ENCODE assay signal across 16 cellular contexts in genomic region chr7:39650676-39651075, GRCh38. TPM values are rescaled to one million over a fixed set of nuclear protein-coding genes. Genes with fewer than 3 reads are reported as not detected.
DNase-seq lines count a peak whose midpoint lies in the region; ATAC-seq and TF ChIP-seq lines count a peak whose summit lies in the region.
"Had no signal": no experiment of that assay in that cellular context is flagged by ENCODE, and none has a peak within 500 bp of the region (broad histone marks: within the 10 kb centered on the region; RNA-seq: fewer than 3 reads in every experiment).

No MANE protein-coding gene starts in this region.

- H3K18ac ChIP-seq in H9 (ENCODE audit: insufficient read length, low read depth, low read length), result no peak overlapping the region

- H4K20me1 ChIP-seq in H9 (ENCODE audit: control insufficient read depth, insufficient read depth, insufficient read length), result no peaks in the 10 kb centered on the region

- H2BK120ac ChIP-seq in H9 (ENCODE audit: low read depth, low read length, poor library complexity, severe bottlenecking), result no peak overlapping the region

- no peak overlapping the region for H2AK5ac ChIP-seq in H9 (ENCODE audit: insufficient read length, low read length)

- H2BK15ac ChIP-seq in H9 (ENCODE audit: low read depth, low read length), result no peak overlapping the region

- no peak overlapping the region for H4K5ac ChIP-seq in H9 (ENCODE audit: insufficient read length, low read depth, low read length)

- DNase-seq in HFF-Myc (ENCODE audit: extremely low read depth, low read depth) (peak; percentile 32), brain microvascular endothelial cell (peak; percentile 64), right cardiac atrium (peak in 2 of 3 donors; percentile 60 to 71), H9 (no peak), NCI-H524 (lab: John Stamatoyannopoulos, UW) (no peak), occipital lobe (lab: John Stamatoyannopoulos, UW) (no peak)
- DNase-seq: activated CD4-positive, alpha-beta T cell treated with anti-CD3 and anti-CD28 coated beads, Interleukin-2, amount 50 U/mL, for 1 hour; COR-L47; naive B cell; NCI-H2171 treated with DMSO at 0.1 percent for 48 hours; spleen; T-helper 1 cell had no signal

- no peak overlapping the region for H3K4me2 ChIP-seq in H9 (ENCODE audit: insufficient read depth, insufficient read length, low read length)

- H4K91ac ChIP-seq in H9 (ENCODE audit: insufficient read length, low read depth, low read length), result no peak overlapping the region

- H3K27me3 ChIP-seq in brain microvascular endothelial cell (replicated peaks) (no peaks in the 10 kb centered on the region), right cardiac atrium (ENCODE audit: control insufficient read depth, insufficient read depth) (no peaks in the 10 kb centered on the region), subcutaneous abdominal adipose tissue (ENCODE audit: control insufficient read depth in 5 of 5, insufficient read depth in 4 of 5, low read length in 5 of 5) (no peaks in the 10 kb centered on the region), H9 (ENCODE audit: insufficient read depth, low read length) (no peaks in the 10 kb centered on the region)
- H3K27me3 ChIP-seq: cardiac muscle cell, spleen, tibial nerve had no signal

- H3K4ac ChIP-seq in H9 (ENCODE audit: low read depth, low read length), result no peak overlapping the region

- H2BK20ac ChIP-seq in H9 (ENCODE audit: low read depth, low read length, poor library complexity, severe bottlenecking), result no peak overlapping the region

- no peak overlapping the region for H2AFZ ChIP-seq in H9 (ENCODE audit: low read length)

- WGBS in right cardiac atrium, result 48% methylated on average over 4 of the region's 4 CpGs
- WGBS in H9 (ENCODE audit: extremely low coverage, insufficient read length, low lambda C conversion rate), result no CpG with 5 or more reads among the region's 4 CpGs

- H3K27ac ChIP-seq in brain microvascular endothelial cell (no peak overlapping the region), right cardiac atrium (ENCODE audit: low read length) (peak overlapping the region; percentile 30), subcutaneous abdominal adipose tissue (ENCODE audit: low read depth, low read length) (peak overlapping the region; percentile 76), H9 (ENCODE audit: insufficient read length, low read depth, low read length) (no peak overlapping the region)
- H3K27ac ChIP-seq: cardiac muscle cell, spleen, tibial nerve had no signal

- H3K4me3 ChIP-seq in HFF-Myc (replicated peaks; ENCODE audit: low read depth, low read length), result no peak overlapping the region
- H3K4me3 ChIP-seq in brain microvascular endothelial cell (ENCODE audit: low read depth, low read length), result no peak overlapping the region
- H3K4me3 ChIP-seq in right cardiac atrium (ENCODE audit: low read length), result no peak overlapping the region
- no peak overlapping the region for H3K4me3 ChIP-seq in subcutaneous abdominal adipose tissue (ENCODE audit: low read depth in 1 of 5, low read length in 5 of 5)
- H3K4me3 ChIP-seq: cardiac muscle cell, spleen, tibial nerve had no signal

- H3K36me3 Mint-ChIP-seq in H9 (ENCODE audit: insufficient read depth in 1 of 3, low read depth in 3 of 3), result peaks cover 5 to 15% (median 8%) of the 10 kb centered on the region in 3 experiments; a peak in 6 of 7 replicates

- H4K8ac ChIP-seq in H9 (replicated peaks; ENCODE audit: insufficient read length, low read depth, low read length), result no peak overlapping the region

- H3K27ac Mint-ChIP-seq in H9, result no peak overlapping the region

- H3T11ph ChIP-seq in H9 (ENCODE audit: low read length), result no peak overlapping the region

- peaks cover 14% of the 10 kb centered on the region for H3K4me1 ChIP-seq in right cardiac atrium (ENCODE audit: control insufficient read depth, insufficient read depth, low read length)
- H3K4me1 ChIP-seq in subcutaneous abdominal adipose tissue (ENCODE audit: control insufficient read depth in 5 of 5, insufficient read depth in 5 of 5, low read length in 5 of 5), result peaks cover 0 to 33% (median 27%) of the 10 kb centered on the region in 5 donors
- H3K4me1 ChIP-seq in H9 (ENCODE audit: insufficient read depth, low read length), result no peaks in the 10 kb centered on the region

- in situ Hi-C loops in brain microvascular endothelial cell (cut with HindIII; ENCODE audit: low pct_ligation_motif_present, low sequenced_read_pairs), result no loop called here

- H3K9ac ChIP-seq in subcutaneous abdominal adipose tissue (ENCODE audit: low read length in 5 of 5) (no peak overlapping the region), H9 (ENCODE audit: extremely low read depth, insufficient read length, low read length) (no peak overlapping the region)

- no peak overlapping the region for H3K4me3 Mint-ChIP-seq in H9

- H3K4me1 Mint-ChIP-seq in H9, result no peaks in the 10 kb centered on the region

- intact Hi-C loops in right cardiac atrium (cut with DNase I), result no loop called here

- no peaks in the 10 kb centered on the region for H3K9me3 ChIP-seq in right cardiac atrium (ENCODE audit: control insufficient read depth, low read length)
- H3K9me3 ChIP-seq in subcutaneous abdominal adipose tissue (ENCODE audit: control insufficient read depth in 5 of 5, low read length in 5 of 5), result peaks cover 0 to 6% (median 0%) of the 10 kb centered on the region in 5 donors
- H3K9me3 ChIP-seq in H9 (ENCODE audit: control insufficient read depth, low read depth, low read length), result no peaks in the 10 kb centered on the region

- H3K79me2 ChIP-seq in H9 (ENCODE audit: insufficient read depth, low read length), result peaks cover 9% of the 10 kb centered on the region; the same call in 1 of the 2 replicates

- peak; percentile 88 to 89 for ATAC-seq in right cardiac atrium
- ATAC-seq in HG03378 (IDR thresholded peaks at IDR 0.05; ENCODE audit: unreplicated experiment), result no peak

- H3K9me3 Mint-ChIP-seq in H9, result peaks cover 4 to 10% of the 10 kb centered on the region in 2 experiments; a peak in 3 of 5 replicates

- no peaks in the 10 kb centered on the region for H3K36me3 ChIP-seq in brain microvascular endothelial cell (replicated peaks)
- H3K36me3 ChIP-seq in subcutaneous abdominal adipose tissue (ENCODE audit: control insufficient read depth in 5 of 5, insufficient read depth in 5 of 5, low read length in 5 of 5), result peaks cover 0 to 4% (median 0%) of the 10 kb centered on the region in 5 donors
- H3K36me3 ChIP-seq: cardiac muscle cell had no signal

- TF ChIP-seq CTCF in HFF-Myc (IDR thresholded peaks at IDR 0.05; ENCODE audit: low read depth, low read length, missing control alignments) (no peak), brain microvascular endothelial cell (IDR thresholded peaks at IDR 0.05; ENCODE audit: low read depth, low read length, missing control alignments) (no peak), H9 (conservative IDR thresholded peaks at IDR 0.05) (no peak)

- no peak overlapping the region for H3K56ac ChIP-seq in H9 (ENCODE audit: insufficient read length, low read depth, low read length)

- H2BK5ac ChIP-seq in H9 (ENCODE audit: insufficient read length, low read length), result no peak overlapping the region

- no peak overlapping the region for H3K14ac ChIP-seq in H9 (ENCODE audit: insufficient read depth, low read length)

- no peaks in the 10 kb centered on the region for H3K27me3 Mint-ChIP-seq in H9 (ENCODE audit: low read depth)
- H3K27me3 Mint-ChIP-seq: naive B cell had no signal

- H2BK12ac ChIP-seq in H9 (ENCODE audit: insufficient read length, low read depth, low read length), result no peak overlapping the region

- no peak overlapping the region for H3K23ac ChIP-seq in H9 (ENCODE audit: insufficient read length, low read depth, low read length)

- H3K79me1 ChIP-seq in H9 (ENCODE audit: insufficient read depth, low read depth, low read length, poor library complexity, severe bottlenecking), result peaks cover 2% of the 10 kb centered on the region

- H3K23me2 ChIP-seq in H9 (ENCODE audit: insufficient read length, low read depth, low read length, poor library complexity, severe bottlenecking), result no peaks in the 10 kb centered on the region

RNA-seq across cellular contexts. Expression of gene RALA, which starts 27.3 kb away (rescaled TPM):
- total RNA-seq in right cardiac atrium, result 10 to 100 TPM; 21.0 to 23.9 (median 22.4) TPM
- 20.9 TPM for polyA plus RNA-seq in right cardiac atrium
- 54.9 and 57.5 TPM in 2 replicates for total RNA-seq in H9 (2021)
- 39.3 TPM for total RNA-seq in occipital lobe

Comparison
In these comparisons a context has a peak if more than half of its experiments do, and no peak if none do; other contexts are left out.
1. DNase-seq: peak in HFF-Myc (single experiment), brain microvascular endothelial cell (single experiment) and right cardiac atrium (2 of 3); none in H9 (single experiment), NCI-H524 (0 of 2) and occipital lobe (single experiment).
2. H3K27ac ChIP-seq: peak in right cardiac atrium (single experiment) and subcutaneous abdominal adipose tissue (single experiment); none in brain microvascular endothelial cell (single experiment) and H9 (single experiment).